In genomic region chr3:25495304-25495703, GRCh38 we compare ENCODE assay signal across 18 cellular contexts.
DNase-seq lines count a peak whose midpoint lies in the region; ATAC-seq and TF ChIP-seq lines count a peak whose summit lies in the region.
"Had no signal": no experiment of that assay in that cellular context is flagged by ENCODE, and none has a peak within 500 bp of the region (broad histone marks: within the 10 kb centered on the region; RNA-seq: fewer than 3 reads in every experiment).

No MANE protein-coding gene starts in this region.

- peaks cover 6% of the 10 kb centered on the region in 2 experiments for H3K4me1 Mint-ChIP-seq in H9
- no peaks in the 10 kb centered on the region for H3K4me1 Mint-ChIP-seq in activated naive CD8-positive, alpha-beta T cell treated with anti-CD3 and anti-CD28 coated beads for 36 hours
- H3K4me1 Mint-ChIP-seq in activated CD4-positive, alpha-beta memory T cell treated with anti-CD3 and anti-CD28 coated beads, Interleukin-2, amount 10 ng/mL, durations not matched to agents 7 days and 5 days, result no peaks in the 10 kb centered on the region
- H3K4me1 Mint-ChIP-seq: CD4-positive, alpha-beta memory T cell had no signal

- H2BK120ac ChIP-seq in trophoblast cell (ENCODE audit: insufficient read depth, low read length, poor library complexity), result no peak overlapping the region
- H2BK120ac ChIP-seq in H9 (ENCODE audit: low read depth, low read length, poor library complexity, severe bottlenecking), result no peak overlapping the region

- H4K20me1 ChIP-seq in SK-N-SH (ENCODE audit: insufficient read depth), result no peaks in the 10 kb centered on the region
- no peaks in the 10 kb centered on the region for H4K20me1 ChIP-seq in H9 (ENCODE audit: control insufficient read depth, insufficient read depth, insufficient read length)

- no peak overlapping the region for H3K27ac Mint-ChIP-seq in H9
- H3K27ac Mint-ChIP-seq in activated naive CD8-positive, alpha-beta T cell treated with anti-CD3 and anti-CD28 coated beads for 36 hours, result no peak overlapping the region
- no peak overlapping the region for H3K27ac Mint-ChIP-seq in activated CD4-positive, alpha-beta memory T cell treated with anti-CD3 and anti-CD28 coated beads, Interleukin-2, amount 10 ng/mL, durations not matched to agents 7 days and 5 days
- H3K27ac Mint-ChIP-seq: CD4-positive, alpha-beta memory T cell; GM23338 had no signal

- H3K4me2 ChIP-seq in SK-N-SH, result no peak overlapping the region
- no peak overlapping the region for H3K4me2 ChIP-seq in trophoblast cell (ENCODE audit: low read length)
- H3K4me2 ChIP-seq in H9 (ENCODE audit: insufficient read depth, insufficient read length, low read length), result no peak overlapping the region
- H3K4me2 ChIP-seq: A549, GM23338 had no signal

- H4K5ac ChIP-seq in H9 (ENCODE audit: insufficient read length, low read depth, low read length), result no peak overlapping the region

- DNase-seq in EH (ENCODE audit: low read depth), result peak; percentile 51
- DNase-seq in SK-N-SH, result peak; percentile 54
- DNase-seq in brain microvascular endothelial cell, result no peak
- peak; percentile 44 to 90 for DNase-seq in trophoblast cell
- DNase-seq in H9, result no peak
- DNase-seq in activated naive CD8-positive, alpha-beta T cell treated with anti-CD3 and anti-CD28 coated beads for 36 hours, result no peak
- DNase-seq in activated CD4-positive, alpha-beta memory T cell treated with anti-CD3 and anti-CD28 coated beads, Interleukin-2, amount 10 ng/mL, durations not matched to agents 7 days and 5 days, result no peak
- DNase-seq: 8988T; C1 segment of cervical spinal cord; Calu3; CD4-positive, alpha-beta memory T cell; COR-L47; DMS53; DMS79 treated with DMSO at 0.1 percent for 48 hours; HCEC 1CT had no signal

- no peaks in the 10 kb centered on the region for H3K27me3 ChIP-seq in SK-N-SH (ENCODE audit: insufficient read depth)
- no peaks in the 10 kb centered on the region for H3K27me3 ChIP-seq in brain microvascular endothelial cell (replicated peaks)
- H3K27me3 ChIP-seq in trophoblast cell (ENCODE audit: insufficient read depth, low read length), result no peaks in the 10 kb centered on the region
- no peaks in the 10 kb centered on the region for H3K27me3 ChIP-seq in H9 (ENCODE audit: insufficient read depth, low read length)

- no peak overlapping the region for H3K4me3 Mint-ChIP-seq in H9
- no peak overlapping the region for H3K4me3 Mint-ChIP-seq in activated naive CD8-positive, alpha-beta T cell treated with anti-CD3 and anti-CD28 coated beads for 36 hours
- no peak overlapping the region for H3K4me3 Mint-ChIP-seq in activated CD4-positive, alpha-beta memory T cell treated with anti-CD3 and anti-CD28 coated beads, Interleukin-2, amount 10 ng/mL, durations not matched to agents 7 days and 5 days
- H3K4me3 Mint-ChIP-seq: CD4-positive, alpha-beta memory T cell; GM23338 had no signal

- WGBS in SK-N-SH (ENCODE audit: low lambda C conversion rate), result 75% methylated on average over 1 of the region's 1 CpG
- no CpG with 5 or more reads among the region's 1 CpG for WGBS in trophoblast cell (ENCODE audit: extremely low coverage, insufficient coverage, insufficient read length)
- WGBS in H9 (ENCODE audit: extremely low coverage, insufficient read length, low lambda C conversion rate), result no CpG with 5 or more reads among the region's 1 CpG

- peak in 1 of 2 experiments; percentile 88; a peak in 2 of 4 replicates for TF ChIP-seq EP300 in SK-N-SH (IDR thresholded peaks at IDR 0.05; ENCODE audit: borderline replicate concordance in 1 of 2, low read depth in 1 of 2, low read length in 1 of 2)

- H3K79me2 ChIP-seq in SK-N-SH (ENCODE audit: insufficient read depth), result peaks cover 44% of the 10 kb centered on the region; the same call in 1 of the 2 replicates
- H3K79me2 ChIP-seq in trophoblast cell (ENCODE audit: control insufficient read depth, insufficient read depth, low read length, poor library complexity), result no peaks in the 10 kb centered on the region
- H3K79me2 ChIP-seq in H9 (ENCODE audit: insufficient read depth, low read length), result no peaks in the 10 kb centered on the region

- no peaks in the 10 kb centered on the region for H3K23me2 ChIP-seq in H9 (ENCODE audit: insufficient read length, low read depth, low read length, poor library complexity, severe bottlenecking)

- no peak overlapping the region for H3T11ph ChIP-seq in H9 (ENCODE audit: low read length)

- H3K18ac ChIP-seq in trophoblast cell (ENCODE audit: low read length) (no peak overlapping the region), H9 (ENCODE audit: insufficient read length, low read depth, low read length) (no peak overlapping the region)

- H3K9me3 ChIP-seq in SK-N-SH (no peaks in the 10 kb centered on the region), trophoblast cell (ENCODE audit: insufficient read depth, low read depth, low read length) (peaks cover 6% of the 10 kb centered on the region), H9 (ENCODE audit: control insufficient read depth, low read depth, low read length) (no peaks in the 10 kb centered on the region)

- no peaks in the 10 kb centered on the region for H3K9me2 ChIP-seq in SK-N-SH

- H3K27me3 Mint-ChIP-seq in H9 (ENCODE audit: low read depth), result no peaks in the 10 kb centered on the region
- no peaks in the 10 kb centered on the region for H3K27me3 Mint-ChIP-seq in activated naive CD8-positive, alpha-beta T cell treated with anti-CD3 and anti-CD28 coated beads for 36 hours
- H3K27me3 Mint-ChIP-seq in activated CD4-positive, alpha-beta memory T cell treated with anti-CD3 and anti-CD28 coated beads, Interleukin-2, amount 10 ng/mL, durations not matched to agents 7 days and 5 days, result no peaks in the 10 kb centered on the region

- peaks cover 5 to 12% of the 10 kb centered on the region in 2 experiments; a peak in 4 of 5 replicates for H3K9me3 Mint-ChIP-seq in H9
- peaks cover 31% of the 10 kb centered on the region for H3K9me3 Mint-ChIP-seq in activated naive CD8-positive, alpha-beta T cell treated with anti-CD3 and anti-CD28 coated beads for 36 hours
- H3K9me3 Mint-ChIP-seq in activated CD4-positive, alpha-beta memory T cell treated with anti-CD3 and anti-CD28 coated beads, Interleukin-2, amount 10 ng/mL, durations not matched to agents 7 days and 5 days, result peaks cover 18% of the 10 kb centered on the region

- ATAC-seq in HG02623 (IDR thresholded peaks at IDR 0.05; ENCODE audit: unreplicated experiment), result no peak
- ATAC-seq: A549, GM23338 had no signal

- no peak overlapping the region for H2AK5ac ChIP-seq in trophoblast cell (ENCODE audit: low read length)
- no peak overlapping the region for H2AK5ac ChIP-seq in H9 (ENCODE audit: insufficient read length, low read length)

- H3K4ac ChIP-seq in trophoblast cell (ENCODE audit: low read depth, low read length) (no peak overlapping the region), H9 (ENCODE audit: low read depth, low read length) (no peak overlapping the region)

- H3F3A ChIP-seq in SK-N-SH (replicated peaks; ENCODE audit: insufficient read depth), result peaks cover 18% of the 10 kb centered on the region

- H2AFZ ChIP-seq in SK-N-SH (ENCODE audit: low read depth) (no peak overlapping the region), trophoblast cell (ENCODE audit: insufficient read depth, low read length, poor library complexity) (no peak overlapping the region), H9 (ENCODE audit: low read length) (no peak overlapping the region)
- H2AFZ ChIP-seq: GM23338 had no signal

- H3K23ac ChIP-seq in trophoblast cell (ENCODE audit: low read length) (no peak overlapping the region), H9 (ENCODE audit: insufficient read length, low read depth, low read length) (no peak overlapping the region)

- TF ChIP-seq CTCF in SK-N-SH (IDR thresholded peaks at IDR 0.05) (no peak), brain microvascular endothelial cell (IDR thresholded peaks at IDR 0.05; ENCODE audit: low read depth, low read length, missing control alignments) (no peak), H9 (conservative IDR thresholded peaks at IDR 0.05) (no peak)

- H3K9ac ChIP-seq in SK-N-SH (0 out of 2 replicates have a peak overlapping the region, but pooled peaks have one; percentile 47), trophoblast cell (ENCODE audit: low read length) (no peak overlapping the region), H9 (ENCODE audit: extremely low read depth, insufficient read length, low read length) (no peak overlapping the region)

- H3K79me1 ChIP-seq in trophoblast cell (ENCODE audit: low read length) (no peaks in the 10 kb centered on the region), H9 (ENCODE audit: insufficient read depth, low read depth, low read length, poor library complexity, severe bottlenecking) (no peaks in the 10 kb centered on the region)

- H2BK12ac ChIP-seq in trophoblast cell (ENCODE audit: low read length) (no peak overlapping the region), H9 (ENCODE audit: insufficient read length, low read depth, low read length) (no peak overlapping the region)

- in situ Hi-C loops in brain microvascular endothelial cell (cut with HindIII; ENCODE audit: low pct_ligation_motif_present, low sequenced_read_pairs), result no loop called here

- no peak overlapping the region for H3K56ac ChIP-seq in H9 (ENCODE audit: insufficient read length, low read depth, low read length)

- CTCF ChIA-PET in SK-N-SH (lab: Yijun Ruan, JAX), result interaction anchor here (1.3 to 1.5 kb wide), 2 partner anchors 10 to 99 kb away, joined by 4 to 5 read pairs; no protein-coding TSS in a partner anchor
- CTCF ChIA-PET in activated CD4-positive, alpha-beta memory T cell treated with anti-CD3 and anti-CD28 coated beads, Interleukin-2, amount 10 ng/mL, durations not matched to agents 7 days and 5 days (lab: Charles Lee), result no interaction called here

- H3K36me3 Mint-ChIP-seq in H9 (ENCODE audit: insufficient read depth in 1 of 3, low read depth in 3 of 3), result peaks cover 0 to 9% (median 0%) of the 10 kb centered on the region in 3 experiments; a peak in 2 of 7 replicates
- peaks cover 1% of the 10 kb centered on the region for H3K36me3 Mint-ChIP-seq in activated naive CD8-positive, alpha-beta T cell treated with anti-CD3 and anti-CD28 coated beads for 36 hours
- H3K36me3 Mint-ChIP-seq in activated CD4-positive, alpha-beta memory T cell treated with anti-CD3 and anti-CD28 coated beads, Interleukin-2, amount 10 ng/mL, durations not matched to agents 7 days and 5 days (ENCODE audit: low read depth), result peaks cover 3% of the 10 kb centered on the region
- H3K36me3 Mint-ChIP-seq: CD4-positive, alpha-beta memory T cell had no signal

- H4K12ac ChIP-seq in trophoblast cell (ENCODE audit: low read depth, low read length), result no peak overlapping the region

- no peak for TF ChIP-seq RAD21 in SK-N-SH (IDR thresholded peaks at IDR 0.05; ENCODE audit: low read length)

- no peak overlapping the region for H2BK20ac ChIP-seq in H9 (ENCODE audit: low read depth, low read length, poor library complexity, severe bottlenecking)

- H4K91ac ChIP-seq in trophoblast cell (ENCODE audit: low read depth, low read length), result no peak overlapping the region
- no peak overlapping the region for H4K91ac ChIP-seq in H9 (ENCODE audit: insufficient read length, low read depth, low read length)

- H3K4me3 ChIP-seq in SK-N-SH (ENCODE audit: low read depth in 2 of 2, low read length in 1 of 2), result no peak overlapping the region
- H3K4me3 ChIP-seq in brain microvascular endothelial cell (ENCODE audit: low read depth, low read length), result no peak overlapping the region
- H3K4me3 ChIP-seq in trophoblast cell (ENCODE audit: low read depth, low read length), result no peak overlapping the region
- H3K4me3 ChIP-seq: A549, GM23338 had no signal

- no peak overlapping the region for H3K14ac ChIP-seq in trophoblast cell (ENCODE audit: low read length)
- H3K14ac ChIP-seq in H9 (ENCODE audit: insufficient read depth, low read length), result no peak overlapping the region

- H3K36me3 ChIP-seq in SK-N-SH (replicated peaks in 1 of 2; ENCODE audit: control insufficient read depth in 1 of 2, insufficient read depth in 2 of 2, low read length in 1 of 2), result no peaks in the 10 kb centered on the region
- H3K36me3 ChIP-seq in brain microvascular endothelial cell (replicated peaks), result peaks cover 4% of the 10 kb centered on the region
- H3K36me3 ChIP-seq in trophoblast cell (ENCODE audit: control insufficient read depth in 1 of 2, insufficient read depth in 2 of 2, low read length in 2 of 2), result peaks cover 0 to 5% of the 10 kb centered on the region in 2 experiments

- H3K4me1 ChIP-seq in SK-N-SH (ENCODE audit: control insufficient read depth in 1 of 2, insufficient read depth in 2 of 2, low read depth in 1 of 2, low read length in 1 of 2), result peaks cover 10 to 11% of the 10 kb centered on the region in 2 experiments; a peak in 3 of 4 replicates
- H3K4me1 ChIP-seq in trophoblast cell (ENCODE audit: control insufficient read depth in 1 of 2, insufficient read depth in 2 of 2, low read length in 2 of 2), result no peaks in the 10 kb centered on the region
- no peaks in the 10 kb centered on the region for H3K4me1 ChIP-seq in H9 (ENCODE audit: insufficient read depth, low read length)
- H3K4me1 ChIP-seq: A549 had no signal

- H3K27ac ChIP-seq in SK-N-SH (ENCODE audit: low read depth in 2 of 2, low read length in 1 of 2) (peak overlapping the region; percentile 83 to 85), brain microvascular endothelial cell (peak overlapping the region; percentile 97), trophoblast cell (ENCODE audit: low read depth, low read length) (no peak overlapping the region), H9 (ENCODE audit: insufficient read length, low read depth, low read length) (no peak overlapping the region)

- no peak overlapping the region for H2BK15ac ChIP-seq in H9 (ENCODE audit: low read depth, low read length)

- H4K8ac ChIP-seq in trophoblast cell (ENCODE audit: low read depth, low read length) (no peak overlapping the region), H9 (replicated peaks; ENCODE audit: insufficient read length, low read depth, low read length) (no peak overlapping the region)

- POLR2A ChIA-PET in SK-N-SH (lab: Yijun Ruan, JAX), result no interaction called here
- POLR2A ChIA-PET in activated CD4-positive, alpha-beta memory T cell treated with anti-CD3 and anti-CD28 coated beads, Interleukin-2, amount 10 ng/mL, durations not matched to agents 7 days and 5 days (lab: Charles Lee), result no interaction called here

- no peak overlapping the region for H2BK5ac ChIP-seq in trophoblast cell (ENCODE audit: low read depth, low read length, poor library complexity)
- H2BK5ac ChIP-seq in H9 (ENCODE audit: insufficient read length, low read length), result no peak overlapping the region

Comparison
In these comparisons a context has a peak if more than half of its experiments do, and no peak if none do; other contexts are left out.
1. DNase-seq: peak in EH (single experiment), SK-N-SH (single experiment) and trophoblast cell (2 of 2); none in brain microvascular endothelial cell (single experiment), H9 (single experiment), activated naive CD8-positive, alpha-beta T cell treated with anti-CD3 and anti-CD28 coated beads for 36 hours (single experiment) and activated CD4-positive, alpha-beta memory T cell treated with anti-CD3 and anti-CD28 coated beads, Interleukin-2, amount 10 ng/mL, durations not matched to agents 7 days and 5 days (single experiment).
2. H3K27ac ChIP-seq: peak in SK-N-SH (2 of 2) and brain microvascular endothelial cell (single experiment); none in trophoblast cell (single experiment) and H9 (single experiment).